Comparison of ENCODE assay signal across 23 cellular contexts in genomic region chr11:4863893-4864292, GRCh38. TPM values are rescaled to one million over a fixed set of nuclear protein-coding genes. Genes with fewer than 3 reads are reported as not detected.
DNase-seq lines count a peak whose midpoint lies in the region; ATAC-seq lines count a peak whose summit lies in the region.
"Had no signal": no experiment of that assay in that cellular context is flagged by ENCODE, and none has a peak within 500 bp of the region (broad histone marks: within the 10 kb centered on the region; RNA-seq: fewer than 3 reads in every experiment).

No MANE protein-coding gene starts in this region.

- intact Hi-C loops in Right ventricle myocardium superior (cut with DNase I), result no loop called here
- intact Hi-C loops in left cardiac atrium (cut with DNase I), result no loop called here
- intact Hi-C loops in left ventricle myocardium superior (cut with micrococcal nuclease), result no loop called here
- intact Hi-C loops in cardiac septum (cut with DNase I), result no loop called here

- DNase-seq in Right ventricle myocardium superior, result no peak
- no peak for DNase-seq in left cardiac atrium
- DNase-seq in left ventricle myocardium superior, result no peak
- DNase-seq in cardiac septum (ENCODE audit: low spot score), result no peak
- peak; percentile 6 for DNase-seq in NCI-H1048 (lab: John Stamatoyannopoulos, UW)
- peak; percentile 12 for DNase-seq in retina
- DNase-seq in cortex of kidney (lab: John Stamatoyannopoulos, UW), result no peak
- DNase-seq: C1 segment of cervical spinal cord; Calu3; CD4-positive, alpha-beta memory T cell; COR-L47; DMS53; DMS79 treated with DMSO at 0.1 percent for 48 hours; GF-D8; GM23248; H9 had no signal

- ATAC-seq in Right ventricle myocardium superior (ENCODE audit: poor library complexity) (peak; percentile 92), left cardiac atrium (no peak), left ventricle myocardium superior (peak; percentile 70), GM21619 (IDR thresholded peaks at IDR 0.05; ENCODE audit: unreplicated experiment) (no peak)
- ATAC-seq: HCT116 had no signal

RNA-seq across cellular contexts. Expression of gene OR51S1, which starts 14.9 kb away (rescaled TPM):
- total RNA-seq in Right ventricle myocardium superior (not detected), left cardiac atrium (not detected), left ventricle myocardium superior (not detected), cardiac septum (not detected)
- total RNA-seq: A172; A673; Calu3; CD4-positive, alpha-beta memory T cell; Daoy; G401; GM23248; H4; H9 had no signal

RNA-seq across cellular contexts. Expression of gene OR51T1, which starts 17.8 kb away (rescaled TPM):
- not detected for total RNA-seq in Right ventricle myocardium superior
- not detected for total RNA-seq in left cardiac atrium
- not detected for total RNA-seq in left ventricle myocardium superior
- total RNA-seq in cardiac septum, result not detected
- total RNA-seq: A172; A673; Calu3; CD4-positive, alpha-beta memory T cell; Daoy; G401; GM23248; H4; H9 had no signal

RNA-seq across cellular contexts. Expression of gene OR51A7, which starts 39.7 kb away (rescaled TPM):
- total RNA-seq in Right ventricle myocardium superior (not detected), left cardiac atrium (not detected), left ventricle myocardium superior (not detected), cardiac septum (not detected)
- total RNA-seq: A172; A673; Calu3; CD4-positive, alpha-beta memory T cell; Daoy; G401; GM23248; H4; H9 had no signal

RNA-seq across cellular contexts. Expression of gene OR51F2, which starts 42.8 kb away (rescaled TPM):
- total RNA-seq in Right ventricle myocardium superior (not detected), left cardiac atrium (not detected), left ventricle myocardium superior (not detected), cardiac septum (not detected)
- total RNA-seq: A172; A673; Calu3; CD4-positive, alpha-beta memory T cell; Daoy; G401; GM23248; H4; H9 had no signal

RNA-seq across cellular contexts. Expression of gene OR51G2, which starts 55.3 kb away (rescaled TPM):
- total RNA-seq in Right ventricle myocardium superior, result not detected
- not detected for total RNA-seq in left cardiac atrium
- not detected for total RNA-seq in left ventricle myocardium superior
- total RNA-seq in cardiac septum, result not detected
- total RNA-seq: A673; Calu3; CD4-positive, alpha-beta memory T cell; Daoy; G401; GM23248; H4; H9 had no signal

Comparison
In these comparisons a context has a peak if more than half of its experiments do, and no peak if none do; other contexts are left out.
1. ATAC-seq: peak in Right ventricle myocardium superior (single experiment) and left ventricle myocardium superior (single experiment); none in left cardiac atrium (0 of 2) and GM21619 (single experiment).
2. DNase-seq: peak in NCI-H1048 (single experiment) and retina (single experiment); none in Right ventricle myocardium superior (single experiment), left cardiac atrium (single experiment), left ventricle myocardium superior (single experiment), cardiac septum (single experiment) and cortex of kidney (single experiment).